In genomic region chr15:92294759-92295158, GRCh38 we compare ENCODE assay signal across 14 cellular contexts.
"Had no signal": no experiment of that assay in that cellular context is flagged by ENCODE, and none has a peak within 500 bp of the region (broad histone marks: within the 10 kb centered on the region; RNA-seq: fewer than 3 reads in every experiment).

No MANE protein-coding gene starts in this region.

- H3K9ac ChIP-seq: neural progenitor cell had no signal

- H3K27ac ChIP-seq: breast epithelium, neural progenitor cell, ovary, thyroid gland, vagina had no signal

- H2AFZ ChIP-seq: neural progenitor cell had no signal

- H3K27me3 ChIP-seq: neural progenitor cell, ovary, thyroid gland, vagina had no signal

- H3K4me1 ChIP-seq: breast epithelium, thyroid gland, vagina had no signal

- DNase-seq: activated CD4-positive, alpha-beta memory T cell treated with anti-CD3 and anti-CD28 coated beads for 36 hours; activated gamma-delta T cell treated with Interleukin-2 at 50 U/mL for 16 hours; activated naive CD8-positive, alpha-beta T cell treated with anti-CD3 and anti-CD28 coated beads, Interleukin-2, amount 10 ng/mL, durations not matched to agents 7 days and 5 days; activated T-cell treated with anti-CD3 and anti-CD28 coated beads, Interleukin-2, amount 50 U/mL, for 48 hours; anterior cingulate cortex; endodermal cell; hypothalamus; kidney glomerular epithelial cell; mesendoderm; ovary; thyroid gland had no signal

- H3K9me3 ChIP-seq: breast epithelium, ovary, thyroid gland, vagina had no signal

- H3K4me2 ChIP-seq: neural progenitor cell had no signal

- H3K4me3 ChIP-seq: breast epithelium, neural progenitor cell, ovary, thyroid gland, vagina had no signal

- H3K36me3 ChIP-seq: breast epithelium, neural progenitor cell, ovary, thyroid gland, vagina had no signal
